ENCODE assay signal across 23 cellular contexts in genomic region chr1:212295579-212295978, GRCh38. TPM values are rescaled to one million over a fixed set of nuclear protein-coding genes. Genes with fewer than 3 reads are reported as not detected.
DNase-seq lines count a peak whose midpoint lies in the region; ATAC-seq, FAIRE-seq and TF ChIP-seq lines count a peak whose summit lies in the region.
"Had no signal": no experiment of that assay in that cellular context is flagged by ENCODE, and none has a peak within 500 bp of the region (broad histone marks: within the 10 kb centered on the region; RNA-seq: fewer than 3 reads in every experiment).

No MANE protein-coding gene starts in this region.

- H3K9me3 Mint-ChIP-seq in CD8-positive, alpha-beta T cell = no peaks in the 10 kb centered on the region
- H3K9me3 Mint-ChIP-seq in central memory CD8-positive, alpha-beta T cell = no peaks in the 10 kb centered on the region
- H3K9me3 Mint-ChIP-seq in stimulated activated memory B cell treated with anti-CD40 and anti-IgM and Interleukin-4, amounts not matched to agents 10 μg/mL and 1 μg/mL and 100 μg/mL, for 72 hours = no peaks in the 10 kb centered on the region
- H3K9me3 Mint-ChIP-seq: naive B cell had no signal

- H3K9me2 ChIP-seq in Karpas-422 (replicated peaks; ENCODE audit: insufficient read depth, low read length) = no peaks in the 10 kb centered on the region

- POLR2A ChIA-PET in CD8-positive, alpha-beta T cell (lab: Charles Lee) = no interaction called here

- H3K79me2 ChIP-seq in Karpas-422 (ENCODE audit: low read length) = peaks cover 85% of the 10 kb centered on the region

- peaks cover 41% of the 10 kb centered on the region for H3K4me1 ChIP-seq in CD8-positive, alpha-beta T cell (ENCODE audit: insufficient read depth, low read length)
- H3K4me1 ChIP-seq in Karpas-422 (ENCODE audit: low read length) = peaks cover 45% of the 10 kb centered on the region

- H3K27me3 ChIP-seq in CD8-positive, alpha-beta T cell (ENCODE audit: insufficient read depth, low read length) = no peaks in the 10 kb centered on the region
- no peaks in the 10 kb centered on the region for H3K27me3 ChIP-seq in Karpas-422 (ENCODE audit: low read length)
- H3K27me3 ChIP-seq: adrenal gland, brain microvascular endothelial cell, esophagus muscularis mucosa, ovary, Peyer's patch, thyroid gland had no signal

- peaks cover 15% of the 10 kb centered on the region for H3K36me3 Mint-ChIP-seq in CD8-positive, alpha-beta T cell
- H3K36me3 Mint-ChIP-seq in central memory CD8-positive, alpha-beta T cell (ENCODE audit: insufficient read depth) = peaks cover 3% of the 10 kb centered on the region
- no peaks in the 10 kb centered on the region for H3K36me3 Mint-ChIP-seq in stimulated activated memory B cell treated with anti-CD40 and anti-IgM and Interleukin-4, amounts not matched to agents 10 μg/mL and 1 μg/mL and 100 μg/mL, for 72 hours
- H3K36me3 Mint-ChIP-seq: naive B cell had no signal

- H3K9ac ChIP-seq in Karpas-422 (ENCODE audit: low read length) = no peak overlapping the region

- H4K20me1 ChIP-seq in Karpas-422 (ENCODE audit: insufficient read depth, low read depth, low read length) = no peaks in the 10 kb centered on the region

- DNase-seq in CD8-positive, alpha-beta T cell = no peak
- DNase-seq in GM18507 (ENCODE audit: extremely low spot score, insufficient read length, low read depth) (no peak), NCI-H82 treated with DMSO at 0.1 percent for 48 hours (lab: John Stamatoyannopoulos, UW; ENCODE audit: unreplicated experiment) (no peak), nucleus accumbens (lab: John Stamatoyannopoulos, UW) (no peak), Karpas-422 (no peak)
- DNase-seq in central memory CD8-positive, alpha-beta T cell (ENCODE audit: low spot score in 2 of 2) = no peak
- DNase-seq: adrenal gland, brain microvascular endothelial cell, DMS153, foreskin melanocyte, GDM1, naive B cell, NCI-H1694 treated with DMSO at 0.1 percent for 48 hours, NCI-H2171 treated with DMSO at 0.1 percent for 48 hours, NCI-H526, ovary, Peyer's patch, SIG-M5, thyroid gland had no signal

- TF ChIP-seq CTCF in CD8-positive, alpha-beta T cell (IDR thresholded peaks at IDR 0.05) = no peak

- H3K4me1 Mint-ChIP-seq in CD8-positive, alpha-beta T cell (ENCODE audit: low read depth) = peaks cover 76% of the 10 kb centered on the region
- peaks cover 58% of the 10 kb centered on the region for H3K4me1 Mint-ChIP-seq in central memory CD8-positive, alpha-beta T cell
- peaks cover 64% of the 10 kb centered on the region for H3K4me1 Mint-ChIP-seq in stimulated activated memory B cell treated with anti-CD40 and anti-IgM and Interleukin-4, amounts not matched to agents 10 μg/mL and 1 μg/mL and 100 μg/mL, for 72 hours

- no peak overlapping the region for H3K4me2 ChIP-seq in Karpas-422 (ENCODE audit: low read depth, low read length, poor library complexity, severe bottlenecking)

- no peak overlapping the region for H3K27ac Mint-ChIP-seq in CD8-positive, alpha-beta T cell
- peak overlapping the region; percentile 1 for H3K27ac Mint-ChIP-seq in central memory CD8-positive, alpha-beta T cell (ENCODE audit: low read depth)
- H3K27ac Mint-ChIP-seq in stimulated activated memory B cell treated with anti-CD40 and anti-IgM and Interleukin-4, amounts not matched to agents 10 μg/mL and 1 μg/mL and 100 μg/mL, for 72 hours = peak overlapping the region; percentile 0

- peak; percentile 12 for FAIRE-seq in GM18507 (lab: Jason Lieb, UNC)

- H3K27me3 Mint-ChIP-seq in CD8-positive, alpha-beta T cell (ENCODE audit: low read depth) = no peaks in the 10 kb centered on the region
- H3K27me3 Mint-ChIP-seq in central memory CD8-positive, alpha-beta T cell = no peaks in the 10 kb centered on the region
- H3K27me3 Mint-ChIP-seq in stimulated activated memory B cell treated with anti-CD40 and anti-IgM and Interleukin-4, amounts not matched to agents 10 μg/mL and 1 μg/mL and 100 μg/mL, for 72 hours = no peaks in the 10 kb centered on the region
- H3K27me3 Mint-ChIP-seq: naive B cell had no signal

- no peaks in the 10 kb centered on the region for H3K36me3 ChIP-seq in CD8-positive, alpha-beta T cell (ENCODE audit: insufficient read depth, low read length)
- H3K36me3 ChIP-seq in Karpas-422 (ENCODE audit: insufficient read depth, low read length) = no peaks in the 10 kb centered on the region
- H3K36me3 ChIP-seq: adrenal gland, brain microvascular endothelial cell, esophagus muscularis mucosa, HAP-1, ovary, Peyer's patch, thyroid gland had no signal

- no peak overlapping the region for H2AFZ ChIP-seq in Karpas-422 (ENCODE audit: low read length)

- no peaks in the 10 kb centered on the region for H3K9me3 ChIP-seq in CD8-positive, alpha-beta T cell (ENCODE audit: low read length)
- no peaks in the 10 kb centered on the region for H3K9me3 ChIP-seq in Karpas-422 (ENCODE audit: low read length)
- H3K9me3 ChIP-seq: adrenal gland, esophagus muscularis mucosa, HAP-1, ovary, Peyer's patch, thyroid gland had no signal

- H3K27ac ChIP-seq in CD8-positive, alpha-beta T cell (ENCODE audit: low read depth, low read length) = no peak overlapping the region
- H3K27ac ChIP-seq in Karpas-422 (ENCODE audit: low read length) = no peak overlapping the region
- H3K27ac ChIP-seq: adrenal gland, brain microvascular endothelial cell, esophagus muscularis mucosa, ovary, Peyer's patch, thyroid gland had no signal

- peak overlapping the region; percentile 4 for H3K4me3 Mint-ChIP-seq in CD8-positive, alpha-beta T cell
- peak overlapping the region; percentile 1 for H3K4me3 Mint-ChIP-seq in central memory CD8-positive, alpha-beta T cell
- no peak overlapping the region for H3K4me3 Mint-ChIP-seq in stimulated activated memory B cell treated with anti-CD40 and anti-IgM and Interleukin-4, amounts not matched to agents 10 μg/mL and 1 μg/mL and 100 μg/mL, for 72 hours

- intact Hi-C loops in CD8-positive, alpha-beta T cell (cut with DNase I, micrococcal nuclease) = no loop called here

- ATAC-seq in CD8-positive, alpha-beta T cell = no peak
- ATAC-seq in central memory CD8-positive, alpha-beta T cell (replicated peaks; ENCODE audit: extremely low read depth, poor library complexity, severe bottlenecking) = no peak
- no peak for ATAC-seq in stimulated activated memory B cell treated with anti-CD40 and anti-IgM and Interleukin-4, amounts not matched to agents 10 μg/mL and 1 μg/mL and 100 μg/mL, for 72 hours
- ATAC-seq: left lobe of liver had no signal

- no peak overlapping the region for H3K4me3 ChIP-seq in CD8-positive, alpha-beta T cell (ENCODE audit: low read depth, low read length)
- H3K4me3 ChIP-seq in Karpas-422 (ENCODE audit: low read length) = no peak overlapping the region
- H3K4me3 ChIP-seq: adrenal gland, esophagus muscularis mucosa, HAP-1, ovary, Peyer's patch, thyroid gland had no signal

- CTCF ChIA-PET in CD8-positive, alpha-beta T cell (lab: Charles Lee) = interaction anchor here (0.9 to 5.7 kb wide), 4 partner anchors 8 to 225 kb away, joined by 3 to 67 read pairs (median 4); no protein-coding TSS in a partner anchor

RNA-seq across cellular contexts. Expression of gene PPP2R5A, which starts 10.4 kb away (rescaled TPM):
- total RNA-seq in CD8-positive, alpha-beta T cell = 10 to 100 TPM; 57.8 to 60.5 TPM
- total RNA-seq in Karpas-422 (2014; rRNA removed; shearing (Covaris generic); ENCODE audit: low replicate concordance) = 31.3 and 41.6 TPM in 2 replicates
